1 cellular context compared by ENCODE assay signal in genomic region chr5:93677344-93678021, GRCh38.
TF ChIP-seq lines count a peak whose summit lies in the region.

No MANE protein-coding gene starts in this region.

TF ChIP-seq in HEK293, 187 proteins besides CTCF, POLR2A, EP300 and RAD21 (continued from another document and continues in another):
- TF ChIP-seq ZNF280C (tag by site-specific recombination; IDR thresholded peaks at IDR 0.05) (no peak), YY1 (tag by site-specific recombination; IDR thresholded peaks at IDR 0.05) (no peak), ZNF654 (tag by site-specific recombination; IDR thresholded peaks at IDR 0.05; ENCODE audit: low read depth) (no peak), OVOL3 (tag by site-specific recombination; IDR thresholded peaks at IDR 0.05) (peak; percentile 87; the same call in 1 of the 2 replicates), ZNF48 (tag by site-specific recombination; IDR thresholded peaks at IDR 0.05) (no peak), ZNF837 (tag by site-specific recombination; IDR thresholded peaks at IDR 0.05) (no peak), TCF7L2 (IDR thresholded peaks at IDR 0.05; ENCODE audit: borderline replicate concordance, low read depth, low read length) (peak; percentile 96), ZNF274 (IDR thresholded peaks at IDR 0.05; ENCODE audit: low read length) (no peak), ZNF274 (tag by site-specific recombination; IDR thresholded peaks at IDR 0.05; ENCODE audit: borderline replicate concordance) (no peak), ZNF645 (tag by site-specific recombination; IDR thresholded peaks at IDR 0.05) (0 out of 2 replicates have a peak, but pooled peaks have one; percentile 55), SALL2 (tag by site-specific recombination; IDR thresholded peaks at IDR 0.05; ENCODE audit: borderline replicate concordance) (no peak), ZNF571 (tag by site-specific recombination; IDR thresholded peaks at IDR 0.05) (no peak), YY2 (tag by site-specific recombination; IDR thresholded peaks at IDR 0.05) (no peak), SP2 (tag by site-specific recombination; IDR thresholded peaks at IDR 0.05) (no peak), ZNF544 (tag by site-specific recombination; IDR thresholded peaks at IDR 0.05) (no peak), ZNF292 (tag by site-specific recombination; IDR thresholded peaks at IDR 0.05; ENCODE audit: borderline replicate concordance, low read depth) (no peak), KLF8 (tag by site-specific recombination; IDR thresholded peaks at IDR 0.05) (peak; percentile 80), BCL6B (tag by site-specific recombination; IDR thresholded peaks at IDR 0.05) (no peak), ZSCAN23 (tag by site-specific recombination; IDR thresholded peaks at IDR 0.05) (peak; percentile 79; the same call in 1 of the 2 replicates), ZSCAN16 (tag by site-specific recombination; IDR thresholded peaks at IDR 0.05) (no peak), KLF10 (tag by site-specific recombination; IDR thresholded peaks at IDR 0.05) (peak; percentile 93), ZBTB48 (tag by site-specific recombination; IDR thresholded peaks at IDR 0.05) (peak; percentile 65), IKZF3 (tag by site-specific recombination; IDR thresholded peaks at IDR 0.05) (peak; percentile 99), SCRT2 (tag by site-specific recombination; IDR thresholded peaks at IDR 0.05) (peak; percentile 70; the same call in 1 of the 2 replicates), HOXA7 (CRISPR knock-in tag; IDR thresholded peaks at IDR 0.05; ENCODE audit: borderline replicate concordance) (no peak), MEIS1 (CRISPR knock-in tag; IDR thresholded peaks at IDR 0.05; ENCODE audit: borderline replicate concordance) (no peak), ZNF202 (tag by site-specific recombination; IDR thresholded peaks at IDR 0.05; ENCODE audit: borderline replicate concordance) (no peak), ZNF585B (tag by site-specific recombination; IDR thresholded peaks at IDR 0.05) (no peak), ZNF16 (tag by site-specific recombination; IDR thresholded peaks at IDR 0.05; ENCODE audit: low read depth) (no peak), ZNF133 (tag by site-specific recombination; IDR thresholded peaks at IDR 0.05) (no peak), ZNF211 (tag by site-specific recombination; IDR thresholded peaks at IDR 0.05; ENCODE audit: low read depth) (no peak), ZNF514 (tag by site-specific recombination; IDR thresholded peaks at IDR 0.05) (no peak), ZNF777 (tag by site-specific recombination; IDR thresholded peaks at IDR 0.05; ENCODE audit: borderline replicate concordance) (no peak), ZBTB10 (tag by site-specific recombination; IDR thresholded peaks at IDR 0.05) (no peak), ZNF747 (tag by site-specific recombination; IDR thresholded peaks at IDR 0.05) (no peak), ZFHX2 (tag by site-specific recombination; conservative IDR thresholded peaks at IDR 0.05) (peak; percentile 94), ZNF792 (tag by site-specific recombination; IDR thresholded peaks at IDR 0.05) (no peak), SETDB1 (IDR thresholded peaks at IDR 0.05; ENCODE audit: insufficient read length, low read length) (peak; percentile 32), ZNF354C (tag by site-specific recombination; IDR thresholded peaks at IDR 0.05; ENCODE audit: borderline replicate concordance, low read depth) (no peak), OSR2 (tag by site-specific recombination; IDR thresholded peaks at IDR 0.05) (peak; percentile 98), ZNF18 (tag by site-specific recombination; IDR thresholded peaks at IDR 0.05) (peak; percentile 81), ZNF555 (tag by site-specific recombination; conservative IDR thresholded peaks at IDR 0.05) (no peak), ZNF311 (tag by site-specific recombination; IDR thresholded peaks at IDR 0.05; ENCODE audit: borderline replicate concordance) (no peak), PRDM1 (tag by site-specific recombination; IDR thresholded peaks at IDR 0.05) (no peak), ZNF510 (tag by site-specific recombination; IDR thresholded peaks at IDR 0.05; ENCODE audit: insufficient replicate concordance) (no peak), ZNF600 (tag by site-specific recombination; IDR thresholded peaks at IDR 0.05) (peak; percentile 94), INSM2 (tag by site-specific recombination; IDR thresholded peaks at IDR 0.05) (peak; percentile 99), ZNF639 (tag by site-specific recombination; IDR thresholded peaks at IDR 0.05) (peak; percentile 91; the same call in 1 of the 2 replicates), KLF17 (tag by site-specific recombination; IDR thresholded peaks at IDR 0.05) (peak; percentile 93), ZNF76 (tag by site-specific recombination; IDR thresholded peaks at IDR 0.05; ENCODE audit: borderline replicate concordance, low read depth) (no peak), GLIS2 (tag by site-specific recombination; IDR thresholded peaks at IDR 0.05) (peak; percentile 71), ZSCAN18 (tag by site-specific recombination; IDR thresholded peaks at IDR 0.05) (peak; percentile 45; the same call in 1 of the 2 replicates), ZNF658 (tag by site-specific recombination; IDR thresholded peaks at IDR 0.05) (no peak), ZNF404 (tag by site-specific recombination; IDR thresholded peaks at IDR 0.05) (no peak), ZNF398 (tag by site-specific recombination; IDR thresholded peaks at IDR 0.05) (no peak; the same call in 1 of the 2 replicates)
